Comparison of ENCODE assay signal across 1 cellular context in the genomic region with DNA sequence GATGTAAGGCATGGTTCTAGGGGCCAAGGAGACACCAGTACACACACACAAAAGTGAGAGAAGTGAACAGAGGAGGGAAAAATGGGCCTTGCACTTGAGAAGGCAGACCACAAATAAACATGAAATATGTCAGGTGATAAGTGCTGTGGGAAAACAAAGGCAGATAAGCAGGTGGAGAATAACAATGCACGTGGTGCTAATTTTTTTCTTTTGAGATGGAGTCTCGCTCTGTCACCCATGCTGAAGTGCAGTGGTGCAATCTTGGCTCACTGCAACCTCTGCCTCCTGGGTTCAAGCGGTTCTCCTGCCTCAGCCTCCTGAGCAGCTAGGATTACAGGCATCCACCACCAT.
A peak's percentile ranks its signal among the peaks of the same experiment; 100 is the strongest.
TF ChIP-seq lines count a peak whose summit lies in the region.

No MANE protein-coding gene starts in this region.

TF ChIP-seq in K562, 482 proteins besides CTCF, POLR2A, EP300 and RAD21:
- TF ChIP-seq TCF3 (CRISPR knock-in tag; IDR thresholded peaks at IDR 0.05), result peak; percentile 37; the same call in 1 of the 2 replicates
- TF ChIP-seq ZFX (CRISPR knock-in tag; IDR thresholded peaks at IDR 0.05), result peak; percentile 42; the same call in 1 of the 2 replicates
- TF ChIP-seq MAX (CRISPR knock-in tag; IDR thresholded peaks at IDR 0.05), result 0 out of 2 replicates have a peak, but pooled peaks have one; percentile 37
- TF ChIP-seq SOX6 (IDR thresholded peaks at IDR 0.05), result peak; percentile 63
- TF ChIP-seq CBFA2T3 (IDR thresholded peaks at IDR 0.05), result peak; percentile 12; the same call in 1 of the 2 replicates
